Comparison of ENCODE assay signal across 9 cellular contexts in the genomic region with DNA sequence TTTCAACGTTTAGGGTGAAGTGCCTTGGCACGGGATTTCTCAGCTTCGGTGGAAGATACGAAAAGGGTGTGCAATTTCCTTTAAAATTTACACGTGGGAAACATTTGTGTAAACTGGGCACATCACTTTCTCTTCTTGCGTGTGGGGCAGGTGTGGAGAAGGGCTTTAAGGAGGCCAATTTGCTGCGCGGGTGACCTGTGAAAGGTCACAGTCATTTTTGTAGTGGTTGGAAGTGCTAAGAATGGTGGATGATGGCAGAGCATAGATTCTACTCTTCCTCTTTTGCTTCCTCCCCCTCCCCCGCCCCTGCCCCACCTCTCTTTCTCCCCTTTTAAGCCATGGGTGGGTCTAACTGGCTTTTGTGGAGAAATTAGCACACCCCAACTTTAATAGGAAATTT. TPM values are rescaled to one million over a fixed set of nuclear protein-coding genes. Genes with fewer than 3 reads are reported as not detected.
DNase-seq lines count a peak whose midpoint lies in the region; ATAC-seq, FAIRE-seq and TF ChIP-seq lines count a peak whose summit lies in the region.
"Had no signal": no experiment of that assay in that cellular context is flagged by ENCODE, and none has a peak within 500 bp of the region (broad histone marks: within the 10 kb centered on the region; RNA-seq: fewer than 3 reads in every experiment).

No MANE protein-coding gene starts in this region.

- peaks cover 53% of the 10 kb centered on the region for H3K27me3 Mint-ChIP-seq in activated CD4-positive, alpha-beta T cell treated with anti-CD3 and anti-CD28 coated beads for 36 hours
- H3K27me3 Mint-ChIP-seq in activated naive CD8-positive, alpha-beta T cell treated with anti-CD3 and anti-CD28 coated beads, Interleukin-2, amount 10 ng/mL, durations not matched to agents 7 days and 5 days = peaks cover 42% of the 10 kb centered on the region

- POLR2A ChIA-PET in activated CD4-positive, alpha-beta T cell treated with anti-CD3 and anti-CD28 coated beads for 36 hours (lab: Charles Lee) = no interaction called here
- POLR2A ChIA-PET in activated naive CD8-positive, alpha-beta T cell treated with anti-CD3 and anti-CD28 coated beads, Interleukin-2, amount 10 ng/mL, durations not matched to agents 7 days and 5 days (lab: Charles Lee) = no interaction called here

- TF ChIP-seq EP300 in stomach (IDR thresholded peaks at IDR 0.05) = no peak

- peak overlapping the region; percentile 87 for H3K4me2 ChIP-seq in keratinocyte (ENCODE audit: control insufficient read depth, extremely low read depth, insufficient read depth, low read depth, low read length)

- peak; percentile 6 for DNase-seq in activated CD4-positive, alpha-beta T cell treated with anti-CD3 and anti-CD28 coated beads for 36 hours
- no peak for DNase-seq in activated CD4-positive, alpha-beta T cell treated with anti-CD3 and anti-CD28 coated beads, Interleukin-2, amount 50 U/mL, for 48 hours
- no peak for DNase-seq in activated naive CD8-positive, alpha-beta T cell treated with anti-CD3 and anti-CD28 coated beads, Interleukin-2, amount 10 ng/mL, durations not matched to agents 7 days and 5 days
- DNase-seq in keratinocyte (ENCODE audit: low read depth, low spot score) (no peak), stomach (no peak), NCI-H524 treated with DMSO at 0.1 percent for 48 hours (lab: John Stamatoyannopoulos, UW) (no peak), HPDE6-E6E7 (ENCODE audit: extremely low spot score) (no peak), CD1c-positive myeloid dendritic cell (ENCODE audit: extremely low spot score) (no peak)
- DNase-seq: stimulated activated CD4-positive, alpha-beta T cell treated with anti-CD3 and anti-CD28 coated beads, Interleukin-4, amount 100 ng/mL, for 24 hours had no signal

- H3K4me1 Mint-ChIP-seq in activated CD4-positive, alpha-beta T cell treated with anti-CD3 and anti-CD28 coated beads for 36 hours = peaks cover 21% of the 10 kb centered on the region
- peaks cover 8% of the 10 kb centered on the region for H3K4me1 Mint-ChIP-seq in activated naive CD8-positive, alpha-beta T cell treated with anti-CD3 and anti-CD28 coated beads, Interleukin-2, amount 10 ng/mL, durations not matched to agents 7 days and 5 days

- 15 to 20% (median 18%) methylated on average over 9 of the region's 9 CpGs for WGBS in stomach, 5 donors

- H3K79me2 ChIP-seq in keratinocyte (ENCODE audit: control insufficient read depth, insufficient read depth, low read length) = no peaks in the 10 kb centered on the region

- no peak overlapping the region for H3K9ac ChIP-seq in keratinocyte (ENCODE audit: control insufficient read depth, extremely low read depth, insufficient read depth, low read length)

- H3K4me1 ChIP-seq in keratinocyte (ENCODE audit: control insufficient read depth, extremely low read depth, insufficient read depth, low read length) (peaks cover 8% of the 10 kb centered on the region), stomach (peaks cover 14 to 31% (median 20%) of the 10 kb centered on the region in 4 donors)

- H3K9me3 Mint-ChIP-seq in activated CD4-positive, alpha-beta T cell treated with anti-CD3 and anti-CD28 coated beads for 36 hours (ENCODE audit: low read depth) = peaks cover 3% of the 10 kb centered on the region
- H3K9me3 Mint-ChIP-seq in activated naive CD8-positive, alpha-beta T cell treated with anti-CD3 and anti-CD28 coated beads, Interleukin-2, amount 10 ng/mL, durations not matched to agents 7 days and 5 days = peaks cover 1% of the 10 kb centered on the region

- H3K9me3 ChIP-seq in keratinocyte (ENCODE audit: control insufficient read depth, low read depth, low read length) (no peaks in the 10 kb centered on the region), stomach (peaks cover 0 to 7% (median 0%) of the 10 kb centered on the region in 4 donors)

- no peak overlapping the region for H3K27ac Mint-ChIP-seq in activated CD4-positive, alpha-beta T cell treated with anti-CD3 and anti-CD28 coated beads for 36 hours
- no peak overlapping the region for H3K27ac Mint-ChIP-seq in activated naive CD8-positive, alpha-beta T cell treated with anti-CD3 and anti-CD28 coated beads, Interleukin-2, amount 10 ng/mL, durations not matched to agents 7 days and 5 days

- H3K4me3 Mint-ChIP-seq in activated CD4-positive, alpha-beta T cell treated with anti-CD3 and anti-CD28 coated beads for 36 hours = peak overlapping the region; percentile 47
- peak overlapping the region; percentile 54 for H3K4me3 Mint-ChIP-seq in activated naive CD8-positive, alpha-beta T cell treated with anti-CD3 and anti-CD28 coated beads, Interleukin-2, amount 10 ng/mL, durations not matched to agents 7 days and 5 days

- H2AFZ ChIP-seq in keratinocyte (ENCODE audit: control insufficient read depth, low read length) = peak overlapping the region; percentile 58

- no peak for TF ChIP-seq CTCF in keratinocyte (optimal IDR thresholded peaks at IDR 0.05 in 1 of 3, IDR thresholded peaks at IDR 0.05 in 1 of 3, conservative IDR thresholded peaks at IDR 0.05 in 1 of 3; ENCODE audit: extremely low read depth in 1 of 3, insufficient read depth in 2 of 3, low read length in 3 of 3)
- no peak for TF ChIP-seq CTCF in stomach (IDR thresholded peaks at IDR 0.05)

- intact Hi-C loops in activated CD4-positive, alpha-beta T cell treated with anti-CD3 and anti-CD28 coated beads for 36 hours (cut with DNase I, micrococcal nuclease) = no loop called here
- intact Hi-C loops in stomach (cut with DNase I; ENCODE audit: low total_unique reads) = no loop called here

- H3K4me3 ChIP-seq in keratinocyte (ENCODE audit: control insufficient read depth in 2 of 3, extremely low read depth in 1 of 3, insufficient read depth in 2 of 3, low read depth in 1 of 3, low read length in 3 of 3) (peak overlapping the region in 2 of 3 experiments; percentile 59 to 72), stomach (peak overlapping the region; percentile 39 to 62 (median 50))

- no peak for TF ChIP-seq POLR2A in stomach (IDR thresholded peaks at IDR 0.05)

- H3K27me3 ChIP-seq in keratinocyte (ENCODE audit: control insufficient read depth, extremely low read depth, insufficient read depth, low read length) = peaks cover 51% of the 10 kb centered on the region
- peaks cover 0 to 54% (median 46%) of the 10 kb centered on the region in 3 donors for H3K27me3 ChIP-seq in stomach

- FAIRE-seq in keratinocyte (lab: Jason Lieb, UNC) = no peak

- CTCF ChIA-PET in activated CD4-positive, alpha-beta T cell treated with anti-CD3 and anti-CD28 coated beads for 36 hours (lab: Charles Lee) = interaction anchor here (0.9 kb wide), 1 partner anchor 8 kb away, joined by 4 read pairs; no protein-coding TSS in a partner anchor

- dilution Hi-C loops in keratinocyte (cut with MboI; ENCODE audit: extremely low pct_ligation_motif_present, low sequenced_read_pairs) = no loop called here

- H3K36me3 ChIP-seq in keratinocyte (ENCODE audit: control insufficient read depth in 2 of 2, extremely low read depth in 1 of 2, insufficient read depth in 2 of 2, low read length in 2 of 2) (no peaks in the 10 kb centered on the region), stomach (no peaks in the 10 kb centered on the region)

- no peaks in the 10 kb centered on the region for H4K20me1 ChIP-seq in keratinocyte (ENCODE audit: control insufficient read depth, extremely low read depth, insufficient read depth, low read length)

- H3K27ac ChIP-seq in keratinocyte (ENCODE audit: control insufficient read depth, insufficient read depth, low read length) (no peak overlapping the region), stomach (no peak overlapping the region)

- no peaks in the 10 kb centered on the region for H3K9me1 ChIP-seq in keratinocyte (ENCODE audit: control insufficient read depth, extremely low read depth, insufficient read depth, low read length)

- peaks cover 3% of the 10 kb centered on the region for H3K36me3 Mint-ChIP-seq in activated CD4-positive, alpha-beta T cell treated with anti-CD3 and anti-CD28 coated beads for 36 hours (ENCODE audit: low read depth)
- no peaks in the 10 kb centered on the region for H3K36me3 Mint-ChIP-seq in activated naive CD8-positive, alpha-beta T cell treated with anti-CD3 and anti-CD28 coated beads, Interleukin-2, amount 10 ng/mL, durations not matched to agents 7 days and 5 days

- no peak for ATAC-seq in activated CD4-positive, alpha-beta T cell treated with anti-CD3 and anti-CD28 coated beads for 36 hours
- no peak for ATAC-seq in activated naive CD8-positive, alpha-beta T cell treated with anti-CD3 and anti-CD28 coated beads, Interleukin-2, amount 10 ng/mL, durations not matched to agents 7 days and 5 days (ENCODE audit: low read depth)

RNA-seq across cellular contexts. Expression of gene SLITRK5, which starts 7.2 kb away (rescaled TPM):
- total RNA-seq in activated CD4-positive, alpha-beta T cell treated with anti-CD3 and anti-CD28 coated beads for 36 hours = not detected
- not detected for total RNA-seq in activated naive CD8-positive, alpha-beta T cell treated with anti-CD3 and anti-CD28 coated beads, Interleukin-2, amount 10 ng/mL, durations not matched to agents 7 days and 5 days
- under 0.01 to 0.01 TPM (median 0.01 TPM) in 3 replicates for polyA plus RNA-seq in keratinocyte
- polyA plus RNA-seq in keratinocyte (2011; ENCODE audit: low read depth) = not detected
- polyA plus RNA-seq in keratinocyte (2011; cell fraction: cytosol; rRNA removed) = under 0.01 TPM in 1 of 2 replicates, not detected in the other
- 0.01 TPM in 2 replicates for polyA plus RNA-seq in keratinocyte (2011; cell fraction: nucleus; rRNA removed)
- polyA plus RNA-seq in keratinocyte (2012; ENCODE audit: low replicate concordance) = 0.01 TPM in 1 of 2 replicates, not detected in the other
- under 0.01 TPM in 1 of 3 replicates, not detected in the others for polyA minus RNA-seq in keratinocyte
- not detected for polyA minus RNA-seq in keratinocyte (2011; cell fraction: cytosol; rRNA and poly(A)+ RNA removed)
- 0.08 TPM in 1 of 2 replicates, not detected in the other for polyA minus RNA-seq in keratinocyte (2011; cell fraction: nucleus; rRNA and poly(A)+ RNA removed)
- total RNA-seq in stomach = 1 to 10 TPM in 1 of 5 donors, under 1 TPM in 2, not detected in 2; under 0.01 to 3.3 (median under 0.01) TPM
- under 1 TPM in 2 of 3 donors, not detected in 1; under 0.01 to 0.08 TPM for polyA plus RNA-seq in stomach
